ENCODE assay signal across 20 cellular contexts in genomic region chr3:189637755-189638154, GRCh38. TPM values are rescaled to one million over a fixed set of nuclear protein-coding genes. Genes with fewer than 3 reads are reported as not detected.
DNase-seq lines count a peak whose midpoint lies in the region; FAIRE-seq lines count a peak whose summit lies in the region.
"Had no signal": no experiment of that assay in that cellular context is flagged by ENCODE, and none has a peak within 500 bp of the region (broad histone marks: within the 10 kb centered on the region; RNA-seq: fewer than 3 reads in every experiment).

No MANE protein-coding gene starts in this region.

- peak; percentile 57 for DNase-seq in SIG-M5 treated with dmso at 0.1 percent for 504 hours (lab: John Stamatoyannopoulos, UW; ENCODE audit: unreplicated experiment)
- no peak for DNase-seq in SIG-M5 (lab: John Stamatoyannopoulos, UW)
- peak; percentile 4 for DNase-seq in NAMALWA (ENCODE audit: low spot score)
- peak; percentile 38 for DNase-seq in RPMI7951 (ENCODE audit: low read depth)
- DNase-seq in frontal cortex (ENCODE audit: low spot score in 2 of 2), result no peak
- DNase-seq in cerebellar cortex (ENCODE audit: low spot score), result no peak
- DNase-seq in NCI-H2107 (lab: John Stamatoyannopoulos, UW), result no peak
- DNase-seq in activated T-cell treated with anti-CD3 and anti-CD28 coated beads, Interleukin-2, amount 50 U/mL, for 48 hours, result no peak
- DNase-seq: AML-193, COR-L47, DMS 273 treated with DMSO at 0.1 percent for 48 hours, DND-41, GOT3, NCI-H1092 treated with DMSO at 0.1 percent for 48 hours, NCI-H146, NCI-H2029 treated with DMSO at 0.1 percent for 48 hours, NCI-H446 treated with DMSO at 0.1 percent for 48 hours, NCI-H69 had no signal

- no peak for FAIRE-seq in frontal cortex (lab: Jason Lieb, UNC)
- FAIRE-seq: K562 had no signal

RNA-seq across cellular contexts. Expression of gene TP63, which starts 6.6 kb away (rescaled TPM):
- 16.7 and 22.3 TPM in 2 replicates for total RNA-seq in RPMI7951 (2014; rRNA removed; shearing (Covaris generic))
- total RNA-seq in frontal cortex, result 0.41 TPM
- total RNA-seq: G401 had no signal

Comparison
In these comparisons a context has a peak if more than half of its experiments do, and no peak if none do; other contexts are left out.
1. DNase-seq: peak in SIG-M5 treated with dmso at 0.1 percent for 504 hours (single experiment), NAMALWA (single experiment) and RPMI7951 (single experiment); none in SIG-M5 (single experiment), frontal cortex (0 of 2), cerebellar cortex (single experiment), NCI-H2107 (single experiment) and activated T-cell treated with anti-CD3 and anti-CD28 coated beads, Interleukin-2, amount 50 U/mL, for 48 hours (0 of 2).
2. RNA of gene TP63, which starts 6.6 kb away (total RNA-seq): 16.7 to 22.3 TPM in RPMI7951; 0.41 TPM in frontal cortex (single experiment); every median in the first group is over 10 times any median in the second.